In the genomic region with DNA sequence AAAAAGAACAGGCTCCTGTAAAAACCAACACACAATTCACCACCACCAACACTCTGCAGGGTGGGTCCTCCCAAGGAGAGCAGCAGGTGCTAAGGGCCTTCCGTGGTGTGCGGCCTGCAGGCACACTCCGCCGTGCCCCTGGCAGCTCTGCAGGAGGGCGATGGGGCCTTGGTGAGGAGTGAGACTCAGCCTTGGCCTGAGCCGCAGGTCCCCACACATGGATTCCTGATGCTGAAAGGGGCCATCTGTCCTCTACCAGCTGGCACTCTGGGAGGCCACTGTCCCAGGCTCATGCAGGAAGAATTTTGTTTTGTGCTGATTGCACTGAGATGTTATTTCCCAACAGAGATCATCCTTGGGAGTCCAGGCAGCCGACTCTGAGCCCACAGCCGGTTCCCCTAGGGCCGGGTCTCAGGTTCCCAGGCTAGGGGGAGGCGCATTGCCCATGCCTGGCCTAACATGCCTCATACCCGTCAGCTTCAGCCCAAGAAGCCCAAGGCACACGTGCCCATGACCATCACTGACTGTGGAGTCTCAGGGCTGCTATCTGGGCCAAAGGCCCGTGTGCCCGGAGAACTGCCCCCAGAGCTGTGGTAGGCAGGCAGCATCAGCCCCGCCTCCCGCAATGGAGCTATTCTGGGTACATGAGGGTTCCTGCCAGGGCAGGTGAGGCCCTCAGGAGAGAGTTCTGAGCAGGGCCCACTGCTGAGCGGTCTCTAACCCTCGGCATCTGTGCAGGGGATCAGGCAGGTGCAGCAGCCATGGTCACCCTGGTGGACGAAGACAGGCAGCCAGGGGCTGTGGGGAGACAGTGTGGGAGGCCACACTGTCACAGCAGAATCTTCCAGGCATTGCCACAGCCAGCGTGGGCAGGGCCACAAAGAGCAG, we compare ENCODE assay signal across 22 cellular contexts.
DNase-seq lines count a peak whose midpoint lies in the region; ATAC-seq, FAIRE-seq and TF ChIP-seq lines count a peak whose summit lies in the region.
"Had no signal": no experiment of that assay in that cellular context is flagged by ENCODE, and none has a peak within 500 bp of the region (broad histone marks: within the 10 kb centered on the region; RNA-seq: fewer than 3 reads in every experiment).

No MANE protein-coding gene starts in this region.

- H3F3A ChIP-seq in smooth muscle cell (ENCODE audit: low read depth) (peaks cover 6% of the 10 kb centered on the region), GM23248 (ENCODE audit: insufficient read depth) (peaks cover 9% of the 10 kb centered on the region; the same call in 1 of the 2 replicates)

- H3K27ac ChIP-seq in left ventricle myocardium inferior (replicated peaks) (no peak overlapping the region), kidney (ENCODE audit: low read depth in 2 of 2, low read length in 2 of 2) (no peak overlapping the region), smooth muscle cell (ENCODE audit: low read depth) (peak overlapping the region; percentile 60), right lobe of liver (no peak overlapping the region), GM23248 (no peak overlapping the region)

- in situ Hi-C loops in GM23248 (cut with MboI): no loop called here

- peaks cover 41% of the 10 kb centered on the region for H3K27me3 ChIP-seq in left ventricle myocardium inferior (ENCODE audit: low read depth)
- no peaks in the 10 kb centered on the region for H3K27me3 ChIP-seq in smooth muscle cell (ENCODE audit: low read depth)
- no peaks in the 10 kb centered on the region for H3K27me3 ChIP-seq in right lobe of liver
- H3K27me3 ChIP-seq in GM23248 (replicated peaks; ENCODE audit: insufficient read depth): no peaks in the 10 kb centered on the region
- H3K27me3 ChIP-seq: BE2C had no signal

- no peak overlapping the region for H3K9ac ChIP-seq in kidney (ENCODE audit: low read length in 2 of 2)
- H3K9ac ChIP-seq in smooth muscle cell (ENCODE audit: low read depth): no peak overlapping the region
- no peak overlapping the region for H3K9ac ChIP-seq in GM23248

- intact Hi-C loops in Right ventricle myocardium superior (cut with DNase I): no loop called here
- intact Hi-C loops in left ventricle myocardium inferior (cut with micrococcal nuclease): no loop called here
- intact Hi-C loops in kidney (cut with DNase I): no loop called here
- intact Hi-C loops in right lobe of liver (cut with DNase I): no loop called here

- H4K20me1 ChIP-seq in smooth muscle cell (ENCODE audit: low read depth) (no peaks in the 10 kb centered on the region), GM23248 (ENCODE audit: insufficient read depth) (no peaks in the 10 kb centered on the region)

- ATAC-seq in Right ventricle myocardium superior (ENCODE audit: poor library complexity) (no peak), right lobe of liver (no peak)
- ATAC-seq: K562, PC-3 had no signal

- no peak overlapping the region for H3K4me2 ChIP-seq in smooth muscle cell
- no peak overlapping the region for H3K4me2 ChIP-seq in GM23248 (ENCODE audit: unreplicated experiment)

- peak; percentile 34 for DNase-seq in Right ventricle myocardium superior
- no peak for DNase-seq in left ventricle myocardium inferior
- DNase-seq in NCI-H524 (lab: John Stamatoyannopoulos, UW): peak; percentile 65 to 88
- DNase-seq in kidney: peak; percentile 43
- no peak for DNase-seq in smooth muscle cell (lab: John Stamatoyannopoulos, UW; ENCODE audit: unreplicated experiment)
- DNase-seq in D721Med (ENCODE audit: insufficient read length, low spot score): no peak
- no peak for DNase-seq in right lobe of liver
- DNase-seq in GM23248: no peak
- DNase-seq: 8988T; BE2C; Caco-2; CD4-positive, CD25-positive, alpha-beta regulatory T cell; HCEC 1CT; NCI-H1092 treated with DMSO at 0.1 percent for 48 hours; NCI-H146; NCI-H2081 treated with DMSO at 0.1 percent for 48 hours; NCI-H510A treated with DMSO at 0.1 percent for 48 hours; PC-3; RPMI8226 had no signal

- 72% methylated on average over 20 of the region's 20 CpGs for WGBS in smooth muscle cell (ENCODE audit: low lambda C conversion rate)
- 82% methylated on average over 8 of the region's 20 CpGs for WGBS in right lobe of liver (ENCODE audit: insufficient coverage, low coverage, low lambda C conversion rate, missing lambda C conversion rate)
- 89 to 90% methylated on average over 19 to 20 of the region's 20 CpGs for WGBS in GM23248 (ENCODE audit: low coverage in 1 of 2, low lambda C conversion rate in 2 of 2, missing lambda C conversion rate in 2 of 2), 2 experiments

- no peaks in the 10 kb centered on the region for H3K36me3 ChIP-seq in left ventricle myocardium inferior
- no peaks in the 10 kb centered on the region for H3K36me3 ChIP-seq in kidney (ENCODE audit: control insufficient read depth in 1 of 2, insufficient read depth in 2 of 2, low read length in 2 of 2)
- no peaks in the 10 kb centered on the region for H3K36me3 ChIP-seq in smooth muscle cell (ENCODE audit: low read depth)
- H3K36me3 ChIP-seq in right lobe of liver: no peaks in the 10 kb centered on the region
- H3K36me3 ChIP-seq in GM23248 (ENCODE audit: low read depth): no peaks in the 10 kb centered on the region
- H3K36me3 ChIP-seq: BE2C had no signal

- H2AFZ ChIP-seq in smooth muscle cell (ENCODE audit: low read depth) (no peak overlapping the region), GM23248 (no peak overlapping the region)

- H3K79me2 ChIP-seq in smooth muscle cell (ENCODE audit: low read depth): no peaks in the 10 kb centered on the region
- no peaks in the 10 kb centered on the region for H3K79me2 ChIP-seq in GM23248 (ENCODE audit: insufficient read depth)

- TF ChIP-seq CTCF in left ventricle myocardium inferior (IDR thresholded peaks at IDR 0.05; ENCODE audit: borderline replicate concordance) (no peak), kidney (IDR thresholded peaks at IDR 0.05; ENCODE audit: borderline replicate concordance, extremely low read depth, insufficient read depth) (no peak), smooth muscle cell (IDR thresholded peaks at IDR 0.05; ENCODE audit: borderline replicate concordance, insufficient read depth, poor library complexity, severe bottlenecking) (no peak), D721Med (IDR thresholded peaks at IDR 0.05; ENCODE audit: insufficient read depth, missing control alignments) (no peak), right lobe of liver (IDR thresholded peaks at IDR 0.05) (no peak)

- H3K9me3 ChIP-seq in left ventricle myocardium inferior (replicated peaks) (peaks cover 37% of the 10 kb centered on the region), kidney (ENCODE audit: control insufficient read depth in 1 of 2, low read length in 2 of 2) (peaks cover 2 to 24% of the 10 kb centered on the region in 2 donors), smooth muscle cell (replicated peaks; ENCODE audit: low read depth) (no peaks in the 10 kb centered on the region), right lobe of liver (peaks cover 0 to 4% (median 0%) of the 10 kb centered on the region in 4 donors), GM23248 (ENCODE audit: low read depth) (no peaks in the 10 kb centered on the region)

- H3K9me2 ChIP-seq in GM23248 (ENCODE audit: insufficient read depth): no peaks in the 10 kb centered on the region

- H3K4me1 ChIP-seq in left ventricle myocardium inferior (no peaks in the 10 kb centered on the region), kidney (ENCODE audit: control insufficient read depth in 1 of 2, insufficient read depth in 1 of 2, low read depth in 1 of 2, low read length in 2 of 2) (no peaks in the 10 kb centered on the region), smooth muscle cell (ENCODE audit: low read depth) (no peaks in the 10 kb centered on the region), right lobe of liver (no peaks in the 10 kb centered on the region), GM23248 (ENCODE audit: insufficient read depth) (peaks cover 9% of the 10 kb centered on the region; the same call in 1 of the 2 replicates)

- no peak overlapping the region for H3K4me3 ChIP-seq in left ventricle myocardium inferior
- H3K4me3 ChIP-seq in kidney (ENCODE audit: low read length in 2 of 2): no peak overlapping the region
- no peak overlapping the region for H3K4me3 ChIP-seq in smooth muscle cell
- H3K4me3 ChIP-seq in right lobe of liver: no peak overlapping the region
- H3K4me3 ChIP-seq in GM23248: no peak overlapping the region
- H3K4me3 ChIP-seq: K562 had no signal

- no peak for TF ChIP-seq POLR2A in right lobe of liver (IDR thresholded peaks at IDR 0.05)

- no peak for FAIRE-seq in kidney (lab: Jason Lieb, UNC)
- FAIRE-seq in D721Med (lab: Jason Lieb, UNC): no peak
- FAIRE-seq: GM12892, GM18507, K562 had no signal

Comparison
In these comparisons a context has a peak if more than half of its experiments do, and no peak if none do; other contexts are left out.
1. DNase-seq: peak in Right ventricle myocardium superior (single experiment), NCI-H524 (2 of 2) and kidney (single experiment); none in left ventricle myocardium inferior (single experiment), smooth muscle cell (single experiment), D721Med (single experiment), right lobe of liver (0 of 3) and GM23248 (single experiment).